Comparison of ENCODE assay signal across 1 cellular context in the genomic region with DNA sequence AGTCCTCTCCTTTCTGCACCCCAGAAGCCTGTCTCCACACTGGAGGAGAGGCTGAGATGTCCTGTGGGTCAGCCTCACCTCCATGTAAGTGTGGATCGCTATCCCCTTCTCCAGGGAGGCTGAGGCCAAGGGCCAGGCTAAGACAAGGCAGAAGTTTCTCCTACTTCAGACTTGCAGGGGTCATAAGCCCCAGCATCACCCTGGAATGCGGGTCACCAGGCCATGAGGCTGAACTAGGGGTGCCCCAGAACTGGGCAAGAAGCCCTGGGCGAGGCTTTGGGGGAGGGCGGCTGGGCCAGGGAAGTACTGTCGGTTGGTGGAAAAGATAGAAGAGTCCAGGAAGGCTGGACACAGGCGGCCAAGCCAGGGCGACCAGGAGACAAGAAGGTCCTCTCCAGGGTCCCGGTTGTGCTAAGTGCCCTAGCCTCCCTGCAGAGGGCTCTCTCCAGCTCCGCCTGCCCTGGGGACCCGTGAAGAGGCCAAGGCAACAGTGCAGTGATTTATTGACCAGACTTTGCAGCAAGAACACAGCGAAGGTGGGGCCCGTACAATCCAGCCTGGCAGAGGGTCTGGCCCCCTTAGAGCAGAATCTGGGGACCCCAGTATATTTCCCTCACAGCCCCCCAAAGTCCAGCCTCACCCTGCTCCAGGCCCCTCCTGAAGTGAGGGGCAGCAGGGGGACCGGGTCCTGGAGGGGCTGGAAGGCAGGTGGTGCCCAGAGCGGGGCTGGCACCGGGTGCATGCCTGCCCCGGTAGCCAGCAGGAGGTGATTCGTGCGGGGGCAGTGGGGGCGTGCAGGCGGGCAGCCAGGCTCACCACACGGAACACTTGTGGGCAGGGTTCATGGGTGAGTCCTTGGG.
TF ChIP-seq lines count a peak whose summit lies in the region.

No MANE protein-coding gene starts in this region.

TF ChIP-seq in HCT116, 20 proteins besides CTCF, POLR2A, EP300 and RAD21:
- TF ChIP-seq SIN3A (IDR thresholded peaks at IDR 0.05; ENCODE audit: low read depth): no peak
- no peak for TF ChIP-seq EZH2 (IDR thresholded peaks at IDR 0.05)
- no peak for TF ChIP-seq ELF1 (IDR thresholded peaks at IDR 0.05; ENCODE audit: borderline replicate concordance, low read depth)
- TF ChIP-seq FOSL1 (IDR thresholded peaks at IDR 0.05; ENCODE audit: low read depth): no peak
- TF ChIP-seq CEBPB (IDR thresholded peaks at IDR 0.05; ENCODE audit: low read depth): no peak
- TF ChIP-seq, protein P1, sequence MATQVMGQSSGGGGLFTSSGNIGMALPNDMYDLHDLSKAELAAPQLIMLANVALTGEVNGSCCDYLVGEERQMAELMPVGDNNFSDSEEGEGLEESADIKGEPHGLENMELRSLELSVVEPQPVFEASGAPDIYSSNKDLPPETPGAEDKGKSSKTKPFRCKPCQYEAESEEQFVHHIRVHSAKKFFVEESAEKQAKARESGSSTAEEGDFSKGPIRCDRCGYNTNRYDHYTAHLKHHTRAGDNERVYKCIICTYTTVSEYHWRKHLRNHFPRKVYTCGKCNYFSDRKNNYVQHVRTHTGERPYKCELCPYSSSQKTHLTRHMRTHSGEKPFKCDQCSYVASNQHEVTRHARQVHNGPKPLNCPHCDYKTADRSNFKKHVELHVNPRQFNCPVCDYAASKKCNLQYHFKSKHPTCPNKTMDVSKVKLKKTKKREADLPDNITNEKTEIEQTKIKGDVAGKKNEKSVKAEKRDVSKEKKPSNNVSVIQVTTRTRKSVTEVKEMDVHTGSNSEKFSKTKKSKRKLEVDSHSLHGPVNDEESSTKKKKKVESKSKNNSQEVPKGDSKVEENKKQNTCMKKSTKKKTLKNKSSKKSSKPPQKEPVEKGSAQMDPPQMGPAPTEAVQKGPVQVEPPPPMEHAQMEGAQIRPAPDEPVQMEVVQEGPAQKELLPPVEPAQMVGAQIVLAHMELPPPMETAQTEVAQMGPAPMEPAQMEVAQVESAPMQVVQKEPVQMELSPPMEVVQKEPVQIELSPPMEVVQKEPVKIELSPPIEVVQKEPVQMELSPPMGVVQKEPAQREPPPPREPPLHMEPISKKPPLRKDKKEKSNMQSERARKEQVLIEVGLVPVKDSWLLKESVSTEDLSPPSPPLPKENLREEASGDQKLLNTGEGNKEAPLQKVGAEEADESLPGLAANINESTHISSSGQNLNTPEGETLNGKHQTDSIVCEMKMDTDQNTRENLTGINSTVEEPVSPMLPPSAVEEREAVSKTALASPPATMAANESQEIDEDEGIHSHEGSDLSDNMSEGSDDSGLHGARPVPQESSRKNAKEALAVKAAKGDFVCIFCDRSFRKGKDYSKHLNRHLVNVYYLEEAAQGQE (IDR thresholded peaks at IDR 0.05; ENCODE audit: low read depth): no peak
- no peak for TF ChIP-seq TCF7L2 (IDR thresholded peaks at IDR 0.05; ENCODE audit: borderline replicate concordance, extremely low read depth, insufficient read depth, insufficient read length)
- TF ChIP-seq, protein P2, sequence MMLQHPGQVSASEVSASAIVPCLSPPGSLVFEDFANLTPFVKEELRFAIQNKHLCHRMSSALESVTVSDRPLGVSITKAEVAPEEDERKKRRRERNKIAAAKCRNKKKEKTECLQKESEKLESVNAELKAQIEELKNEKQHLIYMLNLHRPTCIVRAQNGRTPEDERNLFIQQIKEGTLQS (IDR thresholded peaks at IDR 0.05): no peak
- no peak for TF ChIP-seq ZFX (IDR thresholded peaks at IDR 0.05)
- TF ChIP-seq, protein P3, sequence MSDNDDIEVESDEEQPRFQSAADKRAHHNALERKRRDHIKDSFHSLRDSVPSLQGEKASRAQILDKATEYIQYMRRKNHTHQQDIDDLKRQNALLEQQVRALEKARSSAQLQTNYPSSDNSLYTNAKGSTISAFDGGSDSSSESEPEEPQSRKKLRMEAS (IDR thresholded peaks at IDR 0.05): no peak
- TF ChIP-seq EZH2phosphoT487 (IDR thresholded peaks at IDR 0.05; ENCODE audit: borderline replicate concordance): no peak
